In the genomic region with DNA sequence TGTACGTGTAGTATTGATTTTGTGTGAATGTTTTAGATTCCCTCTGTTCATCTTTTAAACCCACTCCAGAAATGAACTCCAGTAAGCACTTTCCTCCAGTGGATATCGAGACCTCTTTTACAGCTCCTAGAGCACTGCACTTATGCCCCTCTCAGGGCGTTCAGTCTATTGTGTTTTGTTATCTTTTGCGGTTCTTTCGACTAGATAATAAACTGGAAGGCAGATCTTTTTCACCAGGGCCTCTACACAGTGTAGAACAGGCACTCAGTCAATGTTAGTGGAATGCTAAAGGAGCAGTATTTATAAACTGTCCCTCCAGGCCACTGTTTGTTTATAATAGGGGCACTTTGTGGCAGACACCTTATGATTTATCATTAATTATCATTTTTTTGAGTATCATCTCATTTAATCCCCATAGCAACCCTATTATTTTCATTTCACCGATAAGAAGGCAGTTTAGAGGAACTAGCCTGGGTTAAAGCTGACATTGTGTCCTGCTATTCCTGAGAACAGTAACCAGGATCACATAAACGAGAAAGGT, we compare ENCODE assay signal across 8 cellular contexts. TPM values are rescaled to one million over a fixed set of nuclear protein-coding genes. Genes with fewer than 3 reads are reported as not detected.
A peak's percentile ranks its signal among the peaks of the same experiment; 100 is the strongest.
DNase-seq lines count a peak whose midpoint lies in the region; ATAC-seq and TF ChIP-seq lines count a peak whose summit lies in the region.

No MANE protein-coding gene starts in this region.

- no peaks in the 10 kb centered on the region for H3K27me3 Mint-ChIP-seq in T-helper 2 cell treated with Interferon-gamma antibody and Interleukin-4, amounts not matched to agents 5 μg/mL and 100 μg/mL, for 36 hours (ENCODE audit: low read depth)

- peaks cover 12% of the 10 kb centered on the region for H3F3A ChIP-seq in smooth muscle cell (ENCODE audit: low read depth)

- TF ChIP-seq CTCF in cardiac muscle cell (IDR thresholded peaks at IDR 0.05; ENCODE audit: low read depth, low read length): no peak
- TF ChIP-seq CTCF in foreskin fibroblast (IDR thresholded peaks at IDR 0.05; ENCODE audit: low read depth, low read length): no peak
- no peak for TF ChIP-seq CTCF in smooth muscle cell (IDR thresholded peaks at IDR 0.05; ENCODE audit: borderline replicate concordance, insufficient read depth, poor library complexity, severe bottlenecking)

- peak overlapping the region; percentile 96 for H3K27ac Mint-ChIP-seq in T-helper 2 cell treated with Interferon-gamma antibody and Interleukin-4, amounts not matched to agents 5 μg/mL and 100 μg/mL, for 36 hours

- H3K4me1 Mint-ChIP-seq in T-helper 2 cell treated with Interferon-gamma antibody and Interleukin-4, amounts not matched to agents 5 μg/mL and 100 μg/mL, for 36 hours (ENCODE audit: low read depth): peaks cover 38% of the 10 kb centered on the region

- WGBS in smooth muscle cell (ENCODE audit: low lambda C conversion rate): 23% methylated on average over 7 of the region's 7 CpGs

- peak overlapping the region; percentile 89 for H3K4me3 Mint-ChIP-seq in T-helper 2 cell treated with Interferon-gamma antibody and Interleukin-4, amounts not matched to agents 5 μg/mL and 100 μg/mL, for 36 hours

- H2AFZ ChIP-seq in smooth muscle cell (ENCODE audit: low read depth): peak overlapping the region; percentile 62

- peak overlapping the region; percentile 88 for H3K4me2 ChIP-seq in smooth muscle cell

- H3K36me3 ChIP-seq in cardiac muscle cell (no peaks in the 10 kb centered on the region), smooth muscle cell (ENCODE audit: low read depth) (no peaks in the 10 kb centered on the region)

- peaks cover 47% of the 10 kb centered on the region for H3K36me3 Mint-ChIP-seq in T-helper 2 cell treated with Interferon-gamma antibody and Interleukin-4, amounts not matched to agents 5 μg/mL and 100 μg/mL, for 36 hours (ENCODE audit: low read depth)

- H3K9ac ChIP-seq in smooth muscle cell (ENCODE audit: low read depth): peak overlapping the region; percentile 65

- H3K9me3 Mint-ChIP-seq in T-helper 2 cell treated with Interferon-gamma antibody and Interleukin-4, amounts not matched to agents 5 μg/mL and 100 μg/mL, for 36 hours: no peaks in the 10 kb centered on the region

- no peaks in the 10 kb centered on the region for H3K9me3 ChIP-seq in cardiac muscle cell (ENCODE audit: low read depth)
- no peaks in the 10 kb centered on the region for H3K9me3 ChIP-seq in smooth muscle cell (replicated peaks; ENCODE audit: low read depth)

- intact Hi-C loops in left cardiac atrium (cut with DNase I): loop anchor here in 1 of 2 donors (5.0 kb wide), 1 partner anchor 64 kb away; no protein-coding TSS in a partner anchor

- H3K27ac ChIP-seq in cardiac muscle cell: peak overlapping the region; percentile 98
- H3K27ac ChIP-seq in smooth muscle cell (ENCODE audit: low read depth): peak overlapping the region; percentile 84

- H3K4me3 ChIP-seq in cardiac muscle cell: peak overlapping the region; percentile 98
- H3K4me3 ChIP-seq in foreskin fibroblast (ENCODE audit: low read depth in 1 of 2, low read length in 2 of 2): peak overlapping the region; percentile 84 to 95
- peak overlapping the region; percentile 82 for H3K4me3 ChIP-seq in smooth muscle cell

- peaks cover 34% of the 10 kb centered on the region for H4K20me1 ChIP-seq in smooth muscle cell (ENCODE audit: low read depth)

- peaks cover 47% of the 10 kb centered on the region for H3K79me2 ChIP-seq in smooth muscle cell (ENCODE audit: low read depth)

- DNase-seq in cardiac muscle cell (ENCODE audit: low read depth in 1 of 2, low spot score in 1 of 2) (peak; percentile 54 to 55), left cardiac atrium (no peak), foreskin fibroblast (no peak), smooth muscle cell (lab: John Stamatoyannopoulos, UW; ENCODE audit: unreplicated experiment) (no peak), DMS114 treated with DMSO at 0.1 percent for 48 hours (lab: John Stamatoyannopoulos, UW; ENCODE audit: unreplicated experiment) (no peak), ureter (ENCODE audit: low spot score) (no peak)
- no peak for DNase-seq in T-helper 2 cell treated with Interferon-gamma antibody and Interleukin-4, amounts not matched to agents 5 μg/mL and 100 μg/mL, for 36 hours (ENCODE audit: low spot score)

- H3K27me3 ChIP-seq in cardiac muscle cell (no peaks in the 10 kb centered on the region), smooth muscle cell (ENCODE audit: low read depth) (no peaks in the 10 kb centered on the region)

- ATAC-seq in left cardiac atrium (no peak), GM21737 (IDR thresholded peaks at IDR 0.05; ENCODE audit: unreplicated experiment) (no peak)

- H3K4me1 ChIP-seq in cardiac muscle cell (ENCODE audit: low read depth) (peaks cover 28% of the 10 kb centered on the region), smooth muscle cell (ENCODE audit: low read depth) (peaks cover 33% of the 10 kb centered on the region)

RNA-seq across cellular contexts. Expression of gene SOS1, which starts 0.7 kb away (rescaled TPM):
- total RNA-seq in cardiac muscle cell (18.7 and 31.6 TPM in 2 replicates), left cardiac atrium (10 to 100 TPM; 20.8 to 26.9 TPM), smooth muscle cell (34.0 and 38.5 TPM in 2 replicates), ureter (53.7 TPM)
- polyA plus RNA-seq in cardiac muscle cell (15.3 and 18.4 TPM in 2 replicates), smooth muscle cell (8.4 and 10.1 TPM in 2 replicates)

Comparison
In these comparisons a context has a peak if more than half of its experiments do, and no peak if none do; other contexts are left out.
1. DNase-seq: peak in cardiac muscle cell (2 of 2); none in left cardiac atrium (single experiment), T-helper 2 cell treated with Interferon-gamma antibody and Interleukin-4, amounts not matched to agents 5 μg/mL and 100 μg/mL, for 36 hours (single experiment), foreskin fibroblast (0 of 2), smooth muscle cell (single experiment), DMS114 treated with DMSO at 0.1 percent for 48 hours (single experiment) and ureter (single experiment).
2. Peak in every context shown above with its lines, with median percentiles within 50 percentile points of each other: H3K4me3 ChIP-seq.